21 cellular contexts compared by ENCODE assay signal in the genomic region with DNA sequence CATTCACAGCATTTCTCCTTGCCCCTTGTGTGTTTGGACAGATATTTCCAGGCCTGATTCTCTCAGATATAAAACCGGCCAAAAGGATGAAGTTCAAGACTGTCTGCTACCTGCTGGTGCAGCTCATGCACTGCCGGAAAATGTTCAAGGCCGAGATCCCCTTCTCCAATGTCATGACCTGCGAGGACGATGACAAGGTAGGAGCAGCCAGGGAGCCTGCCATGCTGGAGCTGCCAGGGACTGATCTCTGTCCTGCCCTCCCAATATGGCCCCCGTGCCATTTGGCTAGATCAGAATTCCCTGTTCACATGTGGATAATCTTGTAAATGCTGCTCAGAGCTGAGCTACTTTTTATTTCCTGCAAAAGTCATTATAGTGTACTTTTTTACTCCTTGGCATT.
DNase-seq lines count a peak whose midpoint lies in the region; TF ChIP-seq lines count a peak whose summit lies in the region.
"Had no signal": no experiment of that assay in that cellular context is flagged by ENCODE, and none has a peak within 500 bp of the region (broad histone marks: within the 10 kb centered on the region; RNA-seq: fewer than 3 reads in every experiment).

No MANE protein-coding gene starts in this region.

- DNase-seq in Daoy (ENCODE audit: low read depth) (peak; percentile 2), Peyer's patch (peak in 2 of 3 donors; percentile 12 to 28), lower leg skin (ENCODE audit: low spot score in 2 of 2) (peak; percentile 4 to 58), stomach (peak; percentile 19), dedifferentiated amniotic fluid mesenchymal stem cell (ENCODE audit: extremely low spot score) (no peak), EL (no peak)
- DNase-seq in stimulated activated CD4-positive, alpha-beta T cell treated with anti-CD3 and anti-CD28 coated beads, Interleukin-2, amount 100 ng/mL, for 48 hours: no peak
- DNase-seq: Caco-2, DMS 273 treated with DMSO at 0.1 percent for 48 hours, DMS79 treated with DMSO at 0.1 percent for 48 hours, Karpas-422, NCI-H1092, NCI-H1417 treated with DMSO at 0.1 percent for 48 hours, NCI-H1694 treated with DMSO at 0.1 percent for 48 hours, NCI-H2081, NCI-H226, NCI-H510A, NCI-H69, SHP77 treated with DMSO at 0.1 percent for 48 hours had no signal

- TF ChIP-seq CTCF in Peyer's patch (IDR thresholded peaks at IDR 0.05): no peak
- TF ChIP-seq CTCF in lower leg skin (IDR thresholded peaks at IDR 0.05): no peak
- TF ChIP-seq CTCF in stomach (IDR thresholded peaks at IDR 0.05): no peak

- H3K27ac ChIP-seq in Peyer's patch (no peak overlapping the region), stomach (no peak overlapping the region)
- H3K27ac ChIP-seq: C4-2B, SK-N-MC had no signal

- no peak for TF ChIP-seq POLR2A in Peyer's patch (IDR thresholded peaks at IDR 0.05)
- TF ChIP-seq POLR2A in lower leg skin (IDR thresholded peaks at IDR 0.05): no peak
- no peak for TF ChIP-seq POLR2A in stomach (IDR thresholded peaks at IDR 0.05)

- intact Hi-C loops in lower leg skin (cut with DNase I; ENCODE audit: low total_unique reads): no loop called here
- intact Hi-C loops in stomach (cut with DNase I; ENCODE audit: low total_unique reads): no loop called here

- H3K4me1 ChIP-seq in Peyer's patch (no peaks in the 10 kb centered on the region), stomach (no peaks in the 10 kb centered on the region)
- H3K4me1 ChIP-seq: Caco-2 had no signal

- 89 to 91% methylated on average over 6 of the region's 6 CpGs for WGBS in lower leg skin, 2 donors
- 90 to 95% (median 93%) methylated on average over 6 of the region's 6 CpGs for WGBS in stomach, 5 donors

- H3K9me3 ChIP-seq in Peyer's patch: no peaks in the 10 kb centered on the region
- H3K9me3 ChIP-seq in stomach: no peaks in the 10 kb centered on the region
- H3K9me3 ChIP-seq: Caco-2 had no signal

- H3K4me3 ChIP-seq in Peyer's patch: no peak overlapping the region
- H3K4me3 ChIP-seq in lower leg skin (ENCODE audit: low read depth, poor library complexity, severe bottlenecking): no peak overlapping the region
- no peak overlapping the region for H3K4me3 ChIP-seq in stomach
- H3K4me3 ChIP-seq: SK-N-MC had no signal

- TF ChIP-seq EP300 in stomach (IDR thresholded peaks at IDR 0.05): no peak

- H3K36me3 ChIP-seq in Peyer's patch (no peaks in the 10 kb centered on the region), stomach (no peaks in the 10 kb centered on the region)

- H3K27me3 ChIP-seq in Peyer's patch (no peaks in the 10 kb centered on the region), stomach (no peaks in the 10 kb centered on the region)

Comparison
In these comparisons a context has a peak if more than half of its experiments do, and no peak if none do; other contexts are left out.
1. DNase-seq: peak in Daoy (single experiment), Peyer's patch (2 of 3), lower leg skin (2 of 2) and stomach (single experiment); none in dedifferentiated amniotic fluid mesenchymal stem cell (single experiment), EL (single experiment) and stimulated activated CD4-positive, alpha-beta T cell treated with anti-CD3 and anti-CD28 coated beads, Interleukin-2, amount 100 ng/mL, for 48 hours (0 of 2).